In the genomic region with DNA sequence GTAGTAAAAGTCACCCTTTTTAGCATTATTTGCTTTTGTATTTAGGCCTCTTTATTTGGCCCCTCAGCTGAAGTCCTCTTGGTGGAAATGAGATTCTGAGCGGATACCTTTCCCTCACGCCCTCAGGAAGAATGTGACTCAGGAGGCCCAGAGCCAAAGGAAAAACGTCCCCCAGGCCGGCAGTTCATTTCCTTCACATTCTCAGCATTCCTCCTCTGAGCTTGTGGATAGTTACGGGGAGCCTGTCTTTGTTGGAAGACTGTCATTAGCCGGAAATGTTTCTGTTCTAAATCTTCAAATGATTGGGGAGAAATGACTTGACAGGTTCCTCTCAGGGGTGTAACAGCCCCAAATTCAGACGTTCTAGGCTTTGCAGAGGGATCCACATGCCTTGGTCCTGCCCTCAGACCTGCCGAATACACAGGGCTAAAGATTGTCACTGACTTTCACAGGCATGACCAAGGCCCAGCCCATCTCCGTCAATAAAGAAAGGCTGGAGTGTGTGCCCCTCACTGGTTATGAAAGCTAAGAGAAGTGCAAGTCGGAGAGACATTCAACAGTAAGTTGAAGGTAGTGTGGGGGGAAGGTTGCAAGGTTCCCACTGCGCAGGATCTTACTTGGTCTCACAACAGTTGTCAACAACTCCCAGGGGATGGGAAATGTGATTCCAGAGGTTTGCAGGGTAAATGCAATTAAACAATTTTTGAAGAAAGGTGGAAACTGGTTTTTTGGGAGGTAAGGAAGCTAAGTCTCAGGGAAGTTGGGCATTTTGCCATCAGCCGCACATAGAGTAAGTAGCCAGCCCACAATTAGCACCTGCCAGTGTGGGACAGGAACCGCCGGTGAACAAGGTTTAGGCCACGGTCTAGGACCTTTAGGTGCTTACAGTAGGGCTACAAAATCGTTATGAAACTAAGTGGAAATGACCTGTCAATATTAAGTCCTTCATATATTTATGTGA, we compare ENCODE assay signal across 8 cellular contexts. TPM values are rescaled to one million over a fixed set of nuclear protein-coding genes. Genes with fewer than 3 reads are reported as not detected.
DNase-seq lines count a peak whose midpoint lies in the region; ATAC-seq and TF ChIP-seq lines count a peak whose summit lies in the region.

No MANE protein-coding gene starts in this region.

- TF ChIP-seq CTCF in heart right ventricle (IDR thresholded peaks at IDR 0.05): no peak

- peak overlapping the region; percentile 47 to 95 (median 86) for H3K27ac ChIP-seq in heart right ventricle

- peak in 7 of 8 donors; percentile 23 to 70 (median 56) for ATAC-seq in heart right ventricle
- ATAC-seq in GM21529 (IDR thresholded peaks at IDR 0.05; ENCODE audit: unreplicated experiment): no peak
- ATAC-seq in HG02588 (IDR thresholded peaks at IDR 0.05; ENCODE audit: unreplicated experiment): no peak

- intact Hi-C loops in heart right ventricle (cut with DNase I): loop anchor here in 5 of 10 donors (10.0 kb wide), 4 partner anchors 153 to 513 kb away; a partner anchor contains a TSS

- H3K9me3 ChIP-seq in heart right ventricle: no peaks in the 10 kb centered on the region

- H3K36me3 ChIP-seq in heart right ventricle: peaks cover 0 to 5% (median 0%) of the 10 kb centered on the region in 9 donors

- WGBS in heart right ventricle, 2 donors: 35 to 45% methylated on average over 16 of the region's 16 CpGs

- no peaks in the 10 kb centered on the region for H3K27me3 ChIP-seq in heart right ventricle

- H3K4me1 ChIP-seq in heart right ventricle: peaks cover 23 to 77% (median 61%) of the 10 kb centered on the region in 9 donors

- DNase-seq in H4 (ENCODE audit: low spot score) (peak; percentile 67), T1000 (lab: John Stamatoyannopoulos, UW) (peak; percentile 58), heart right ventricle (peak in 1 of 2 donors; percentile 66), renal cortical epithelial cell (ENCODE audit: low read depth) (peak; percentile 89), NCI-H2107 treated with DMSO at 0.1 percent for 48 hours (lab: John Stamatoyannopoulos, UW; ENCODE audit: unreplicated experiment) (no peak)
- DNase-seq in stimulated activated CD4-positive, alpha-beta T cell treated with anti-CD3 and anti-CD28 coated beads, Interleukin-4, amount 100 ng/mL, for 24 hours: no peak

- H3K4me3 ChIP-seq in heart right ventricle: no peak overlapping the region

RNA-seq across cellular contexts. Expression of a gene that starts 39.7 kb away (rescaled TPM):
- 1.5 and 5.1 TPM in 2 replicates for total RNA-seq in H4 (2014; rRNA removed; shearing (Covaris generic))
- total RNA-seq in heart right ventricle (1,000 to 10,000 TPM in 4 of 10 donors, 100 to 1,000 TPM in 6; 505 to 1,280 (median 954) TPM), renal cortical epithelial cell (0.20 and 1.7 TPM in 2 replicates)
- polyA plus RNA-seq in heart right ventricle: 100 to 1,000 TPM; 197 to 303 TPM

Comparison
In these comparisons a context has a peak if more than half of its experiments do, and no peak if none do; other contexts are left out.
1. DNase-seq: peak in H4 (single experiment), T1000 (single experiment) and renal cortical epithelial cell (single experiment); none in NCI-H2107 treated with DMSO at 0.1 percent for 48 hours (single experiment) and stimulated activated CD4-positive, alpha-beta T cell treated with anti-CD3 and anti-CD28 coated beads, Interleukin-4, amount 100 ng/mL, for 24 hours (single experiment).
2. ATAC-seq: peak in heart right ventricle (7 of 8); none in GM21529 (single experiment) and HG02588 (single experiment).
3. RNA of a gene that starts 39.7 kb away (total RNA-seq): 505 to 1,280 TPM in heart right ventricle; 1.5 to 5.1 TPM in H4 and 0.20 to 1.7 TPM in renal cortical epithelial cell; every median in the first group is over 10 times any median in the second.